Comparison of ENCODE assay signal across 2 cellular contexts in the genomic region with DNA sequence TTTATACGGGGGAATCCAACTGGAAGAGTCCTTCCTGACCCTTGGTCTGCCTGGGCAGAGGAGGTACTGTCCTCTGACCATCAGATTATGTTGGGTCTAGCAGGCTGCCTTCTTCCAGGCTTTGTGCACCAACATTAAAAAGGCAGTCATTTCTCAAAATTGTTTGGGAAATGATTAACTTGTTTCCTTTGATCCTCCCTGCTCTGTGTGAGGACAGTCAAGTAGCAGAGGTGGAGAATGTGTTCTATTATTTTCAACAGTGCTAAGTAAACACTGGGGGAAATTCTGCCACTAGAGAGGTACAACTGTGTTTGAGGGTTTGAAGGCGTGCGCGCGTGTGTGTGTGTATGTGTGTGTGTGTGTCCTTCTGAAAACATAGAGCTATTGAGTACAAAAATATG.
TF ChIP-seq lines count a peak whose summit lies in the region.

No MANE protein-coding gene starts in this region.

TF ChIP-seq in HepG2, 621 proteins besides CTCF, POLR2A, EP300 and RAD21 (continues in another document):
- TF ChIP-seq ZNF614 (CRISPR knock-in tag; IDR thresholded peaks at IDR 0.05; ENCODE audit: borderline replicate concordance) (peak; percentile 85; the same call in 1 of the 2 replicates), TCF12 (IDR thresholded peaks at IDR 0.05) (no peak), TCF12 (CRISPR knock-in tag; IDR thresholded peaks at IDR 0.05) (no peak; the same call in 1 of the 2 replicates), NFYC (CRISPR knock-in tag; IDR thresholded peaks at IDR 0.05) (peak; percentile 40; the same call in 1 of the 2 replicates), TEAD3 (CRISPR knock-in tag; optimal IDR thresholded peaks at IDR 0.05; ENCODE audit: borderline replicate concordance) (peak; percentile 90), CBX2 (IDR thresholded peaks at IDR 0.05; ENCODE audit: low read depth, low read length) (no peak), CBX2 (CRISPR knock-in tag; IDR thresholded peaks at IDR 0.05; ENCODE audit: low read depth) (no peak), ARID2 (CRISPR knock-in tag; IDR thresholded peaks at IDR 0.05; ENCODE audit: borderline replicate concordance) (peak; percentile 34; the same call in 1 of the 2 replicates), HOXD1 (CRISPR knock-in tag; IDR thresholded peaks at IDR 0.05) (peak; percentile 55; the same call in 1 of the 2 replicates), REST (IDR thresholded peaks at IDR 0.05; ENCODE audit: borderline replicate concordance in 1 of 2, low read depth in 1 of 2, low read length in 2 of 2) (peak in 1 of 2 experiments; percentile 48; a peak in 1 of 4 replicates), HMG20B (CRISPR knock-in tag; conservative IDR thresholded peaks at IDR 0.05) (peak; percentile 85; the same call in 1 of the 2 replicates), LCORL (IDR thresholded peaks at IDR 0.05) (peak; percentile 89), LCORL (CRISPR knock-in tag; IDR thresholded peaks at IDR 0.05) (peak; percentile 74), ZBTB4 (CRISPR knock-in tag; IDR thresholded peaks at IDR 0.05; ENCODE audit: borderline replicate concordance) (no peak), ZNF878 (CRISPR knock-in tag; IDR thresholded peaks at IDR 0.05) (peak; percentile 72; the same call in 1 of the 2 replicates), RORA (CRISPR knock-in tag; IDR thresholded peaks at IDR 0.05) (no peak), NR2F6 (IDR thresholded peaks at IDR 0.05) (peak; percentile 90), NR2F6 (CRISPR knock-in tag; IDR thresholded peaks at IDR 0.05) (peak; percentile 79), HNRNPK (IDR thresholded peaks at IDR 0.05; ENCODE audit: low read depth, low read length, poor library complexity, severe bottlenecking) (no peak), KLF6 (CRISPR knock-in tag; IDR thresholded peaks at IDR 0.05) (no peak)
- TF ChIP-seq, protein P1, sequence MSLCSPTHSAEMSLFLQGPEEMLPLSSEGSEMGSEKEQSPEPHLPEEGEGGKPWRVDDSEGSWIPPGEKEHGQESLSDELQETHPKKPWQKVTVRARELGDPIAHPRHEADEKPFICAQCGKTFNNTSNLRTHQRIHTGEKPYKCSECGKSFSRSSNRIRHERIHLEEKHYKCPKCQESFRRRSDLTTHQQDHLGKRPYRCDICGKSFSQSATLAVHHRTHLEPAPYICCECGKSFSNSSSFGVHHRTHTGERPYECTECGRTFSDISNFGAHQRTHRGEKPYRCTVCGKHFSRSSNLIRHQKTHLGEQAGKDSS (CRISPR knock-in tag; IDR thresholded peaks at IDR 0.05; ENCODE audit: borderline replicate concordance, low read depth) = peak; percentile 42; the same call in 1 of the 2 replicates
- TF ChIP-seq, protein P2, sequence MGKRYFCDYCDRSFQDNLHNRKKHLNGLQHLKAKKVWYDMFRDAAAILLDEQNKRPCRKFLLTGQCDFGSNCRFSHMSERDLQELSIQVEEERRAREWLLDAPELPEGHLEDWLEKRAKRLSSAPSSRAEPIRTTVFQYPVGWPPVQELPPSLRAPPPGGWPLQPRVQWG (CRISPR knock-in tag; IDR thresholded peaks at IDR 0.05; ENCODE audit: borderline replicate concordance, low read depth) = no peak

TF ChIP-seq in SK-N-SH, 30 proteins besides CTCF, POLR2A, EP300 and RAD21:
- TF ChIP-seq ELF1 (IDR thresholded peaks at IDR 0.05) (no peak), GABPA (IDR thresholded peaks at IDR 0.05; ENCODE audit: low read depth) (no peak), SMC3 (IDR thresholded peaks at IDR 0.05; ENCODE audit: low read depth, low read length) (no peak), RFX5 (IDR thresholded peaks at IDR 0.05; ENCODE audit: low read length) (no peak), JUND (IDR thresholded peaks at IDR 0.05) (no peak), TEAD4 (IDR thresholded peaks at IDR 0.05; ENCODE audit: borderline replicate concordance, insufficient read depth) (no peak), FOXM1 (IDR thresholded peaks at IDR 0.05; ENCODE audit: low read depth) (no peak), RXRA (IDR thresholded peaks at IDR 0.05; ENCODE audit: borderline replicate concordance, low read depth) (no peak), CHD2 (IDR thresholded peaks at IDR 0.05; ENCODE audit: low read length, partially characterized antibody) (no peak), MEF2A (IDR thresholded peaks at IDR 0.05; ENCODE audit: borderline replicate concordance, low read depth) (no peak), POLR2AphosphoS5 (IDR thresholded peaks at IDR 0.05; ENCODE audit: low read depth, low read length) (no peak), FOSL2 (IDR thresholded peaks at IDR 0.05; ENCODE audit: borderline replicate concordance, low read depth) (no peak), REST (IDR thresholded peaks at IDR 0.05; ENCODE audit: low read depth, low read length) (no peak), YY1 (IDR thresholded peaks at IDR 0.05; ENCODE audit: low read depth) (no peak), RCOR1 (IDR thresholded peaks at IDR 0.05; ENCODE audit: low read length) (no peak)
- TF ChIP-seq, protein P3, sequence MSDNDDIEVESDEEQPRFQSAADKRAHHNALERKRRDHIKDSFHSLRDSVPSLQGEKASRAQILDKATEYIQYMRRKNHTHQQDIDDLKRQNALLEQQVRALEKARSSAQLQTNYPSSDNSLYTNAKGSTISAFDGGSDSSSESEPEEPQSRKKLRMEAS (IDR thresholded peaks at IDR 0.05; ENCODE audit: low read depth) = no peak
